Comparison of ENCODE assay signal across 15 cellular contexts in the genomic region with DNA sequence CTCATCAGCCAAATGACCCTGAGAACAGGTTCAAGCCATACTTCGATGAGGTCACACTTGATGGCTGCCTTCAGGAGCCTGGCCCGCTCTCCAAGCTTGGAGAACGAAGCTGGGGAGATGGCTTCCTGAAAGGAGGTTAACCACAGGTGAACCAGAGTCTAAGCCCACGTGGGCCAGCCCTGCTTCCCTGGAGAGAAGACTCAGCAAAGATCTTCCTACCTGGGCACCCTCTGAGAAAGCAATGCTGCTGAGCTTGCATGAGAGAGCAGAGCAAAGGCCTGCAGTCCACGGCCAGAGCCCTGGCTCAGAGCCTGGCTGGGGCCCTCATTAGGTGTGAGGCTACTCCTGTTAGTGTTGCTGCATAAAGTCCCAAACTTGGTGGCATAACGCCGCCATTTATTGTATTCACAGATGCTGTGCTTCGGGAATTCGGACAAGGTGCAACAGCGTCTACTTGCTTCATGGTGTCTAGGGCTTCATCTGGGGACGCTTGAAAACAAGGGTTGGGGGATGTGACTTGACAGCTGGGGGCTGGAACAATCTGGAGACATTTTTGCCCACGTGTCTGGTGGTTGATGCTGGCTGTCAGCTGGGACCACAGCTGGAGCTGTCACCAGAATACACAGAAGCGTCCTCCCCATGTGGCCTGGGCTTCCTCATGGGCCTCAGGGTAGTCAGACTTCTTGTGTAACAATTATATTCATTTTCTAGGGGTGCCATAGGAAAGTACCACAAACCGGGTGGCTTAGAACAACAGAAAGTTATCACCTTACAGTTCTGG.
DNase-seq lines count a peak whose midpoint lies in the region; ATAC-seq, FAIRE-seq and TF ChIP-seq lines count a peak whose summit lies in the region.
"Had no signal": no experiment of that assay in that cellular context is flagged by ENCODE, and none has a peak within 500 bp of the region (broad histone marks: within the 10 kb centered on the region; RNA-seq: fewer than 3 reads in every experiment).

No MANE protein-coding gene starts in this region.

- peak overlapping the region; percentile 92 for H3K27ac Mint-ChIP-seq in osteocyte (ENCODE audit: unreplicated experiment)
- H3K27ac Mint-ChIP-seq: activated naive CD8-positive, alpha-beta T cell treated with anti-CD3 and anti-CD28 coated beads, Interleukin-2, amount 10 ng/mL, durations not matched to agents 7 days and 5 days; CD4-positive, alpha-beta T cell had no signal

- ATAC-seq in HG03039 (IDR thresholded peaks at IDR 0.05; ENCODE audit: unreplicated experiment) = no peak

- H3K27ac ChIP-seq in BLaER1 treated with 17β-estradiol and CSF1 and Interleukin-3, amounts not matched to agents 10 nM and 100 nM = peak overlapping the region in 10 of 11 experiments; percentile 47 to 90 (median 86); a peak in 21 of 22 replicates
- peak overlapping the region; percentile 72 for H3K27ac ChIP-seq in angular gyrus (ENCODE audit: low read depth, low read length)
- H3K27ac ChIP-seq: SK-N-MC had no signal

- no peaks in the 10 kb centered on the region for H3K27me3 Mint-ChIP-seq in osteocyte (ENCODE audit: unreplicated experiment)
- H3K27me3 Mint-ChIP-seq: activated naive CD8-positive, alpha-beta T cell treated with anti-CD3 and anti-CD28 coated beads, Interleukin-2, amount 10 ng/mL, durations not matched to agents 7 days and 5 days; CD4-positive, alpha-beta T cell had no signal

- H3K4me2 ChIP-seq in BLaER1 treated with 17β-estradiol and CSF1 and Interleukin-3, amounts not matched to agents 10 nM and 100 nM = peak overlapping the region; percentile 80 to 93 (median 88)

- DNase-seq in GM12892 (ENCODE audit: insufficient read length) = no peak
- DNase-seq in osteocyte (ENCODE audit: extremely low spot score, unreplicated experiment) = no peak
- DNase-seq in ureter (ENCODE audit: low spot score) = no peak
- no peak for DNase-seq in iPS-NIHi11 (ENCODE audit: low spot score)
- DNase-seq: activated naive CD8-positive, alpha-beta T cell treated with anti-CD3 and anti-CD28 coated beads, Interleukin-2, amount 10 ng/mL, durations not matched to agents 7 days and 5 days; CD4-positive, alpha-beta T cell; pancreas had no signal

- no peak for TF ChIP-seq POLR2A in GM12892 (IDR thresholded peaks at IDR 0.05; ENCODE audit: low read depth, low read length)

- TF ChIP-seq CTCF in osteocyte (IDR thresholded peaks at IDR 0.05) = no peak

- no peaks in the 10 kb centered on the region for H3K36me3 ChIP-seq in BLaER1 treated with 17β-estradiol and CSF1 and Interleukin-3, amounts not matched to agents 10 nM and 100 nM
- H3K36me3 ChIP-seq: pancreas, thoracic aorta had no signal

- FAIRE-seq in GM12892 (lab: Jason Lieb, UNC) = peak; percentile 24
- FAIRE-seq: endometrium, islet of Langerhans, pancreas had no signal

- peaks cover 0 to 13% (median 7%) of the 10 kb centered on the region in 11 experiments; a peak in 9 of 22 replicates for H3K9me3 ChIP-seq in BLaER1 treated with 17β-estradiol and CSF1 and Interleukin-3, amounts not matched to agents 10 nM and 100 nM (replicated peaks in 1 of 11)
- H3K9me3 ChIP-seq: pancreas, thoracic aorta had no signal

- peak overlapping the region in 2 of 10 experiments; percentile 33 to 45; a peak in 4 of 20 replicates for H3K4me3 ChIP-seq in BLaER1 treated with 17β-estradiol and CSF1 and Interleukin-3, amounts not matched to agents 10 nM and 100 nM
- H3K4me3 ChIP-seq: pancreas, SK-N-MC, thoracic aorta had no signal

- H3K9ac ChIP-seq in BLaER1 treated with 17β-estradiol and CSF1 and Interleukin-3, amounts not matched to agents 10 nM and 100 nM = peak overlapping the region in 9 of 11 experiments; percentile 58 to 79 (median 74); a peak in 18 of 22 replicates

- peaks cover 5% of the 10 kb centered on the region for H3K36me3 Mint-ChIP-seq in osteocyte (ENCODE audit: unreplicated experiment)
- H3K36me3 Mint-ChIP-seq: activated naive CD8-positive, alpha-beta T cell treated with anti-CD3 and anti-CD28 coated beads, Interleukin-2, amount 10 ng/mL, durations not matched to agents 7 days and 5 days had no signal

- H4K20me1 ChIP-seq in BLaER1 treated with 17β-estradiol and CSF1 and Interleukin-3, amounts not matched to agents 10 nM and 100 nM = no peaks in the 10 kb centered on the region

- no peaks in the 10 kb centered on the region for H3K27me3 ChIP-seq in BLaER1 treated with 17β-estradiol and CSF1 and Interleukin-3, amounts not matched to agents 10 nM and 100 nM
- H3K27me3 ChIP-seq: pancreas had no signal

- peaks cover 80 to 98% (median 96%) of the 10 kb centered on the region in 10 experiments for H3K4me1 ChIP-seq in BLaER1 treated with 17β-estradiol and CSF1 and Interleukin-3, amounts not matched to agents 10 nM and 100 nM
- H3K4me1 ChIP-seq: pancreas had no signal

- peaks cover 55% of the 10 kb centered on the region for H3K4me1 Mint-ChIP-seq in osteocyte (ENCODE audit: unreplicated experiment)
- H3K4me1 Mint-ChIP-seq: central memory CD8-positive, alpha-beta T cell had no signal

- no peak overlapping the region for H3K4me3 Mint-ChIP-seq in osteocyte (ENCODE audit: unreplicated experiment)
- H3K4me3 Mint-ChIP-seq: activated naive CD8-positive, alpha-beta T cell treated with anti-CD3 and anti-CD28 coated beads, Interleukin-2, amount 10 ng/mL, durations not matched to agents 7 days and 5 days; CD4-positive, alpha-beta T cell; central memory CD8-positive, alpha-beta T cell had no signal

- H3K9me3 Mint-ChIP-seq in osteocyte (ENCODE audit: unreplicated experiment) = no peaks in the 10 kb centered on the region
- H3K9me3 Mint-ChIP-seq: activated naive CD8-positive, alpha-beta T cell treated with anti-CD3 and anti-CD28 coated beads, Interleukin-2, amount 10 ng/mL, durations not matched to agents 7 days and 5 days; CD4-positive, alpha-beta T cell; central memory CD8-positive, alpha-beta T cell had no signal
